Comparison of ENCODE assay signal across 15 cellular contexts in the genomic region with DNA sequence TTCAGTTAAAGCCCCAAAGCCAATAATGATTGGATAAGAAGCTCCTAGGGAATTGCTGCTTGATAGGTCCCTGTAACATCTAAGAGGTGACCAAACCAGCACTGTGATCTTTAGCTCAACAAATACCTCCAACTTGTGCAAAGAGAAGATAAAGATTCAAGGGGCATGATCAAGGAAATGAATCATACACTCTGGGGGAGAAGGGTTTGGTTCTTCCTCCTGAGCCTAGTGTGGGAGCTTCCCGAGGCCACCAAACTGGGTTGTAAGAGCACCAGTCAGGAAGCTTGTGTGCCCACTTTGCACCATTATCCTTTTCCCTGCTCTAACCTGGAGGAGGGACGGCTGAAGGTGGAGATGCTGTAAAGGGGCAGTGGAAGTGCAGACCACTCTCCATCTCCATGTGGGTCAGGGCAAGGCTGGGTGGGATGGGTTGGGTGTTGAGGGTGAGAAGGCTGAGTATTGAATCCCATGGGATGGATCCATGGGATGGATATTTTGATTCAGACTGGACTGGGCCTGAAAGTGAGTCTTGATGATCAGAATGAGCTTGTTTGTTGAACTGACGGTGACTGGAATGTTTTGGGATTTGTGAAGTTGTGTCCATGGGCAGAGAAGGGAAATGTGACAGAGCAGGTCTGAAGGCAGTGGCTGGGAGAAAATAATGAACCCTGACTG. TPM values are rescaled to one million over a fixed set of nuclear protein-coding genes. Genes with fewer than 3 reads are reported as not detected.
A peak's percentile ranks its signal among the peaks of the same experiment; 100 is the strongest.
DNase-seq lines count a peak whose midpoint lies in the region; ATAC-seq, FAIRE-seq and TF ChIP-seq lines count a peak whose summit lies in the region.
"Had no signal": no experiment of that assay in that cellular context is flagged by ENCODE, and none has a peak within 500 bp of the region (broad histone marks: within the 10 kb centered on the region; RNA-seq: fewer than 3 reads in every experiment).

No MANE protein-coding gene starts in this region.

- no peak overlapping the region for H4K91ac ChIP-seq in trophoblast cell (ENCODE audit: low read depth, low read length)

- H3K4me3 ChIP-seq in breast epithelium: no peak overlapping the region
- H3K4me3 ChIP-seq in K562: no peak overlapping the region
- peak overlapping the region; percentile 43 for H3K4me3 ChIP-seq in trophoblast cell (ENCODE audit: low read depth, low read length)
- H3K4me3 ChIP-seq: psoas muscle had no signal

- H3K9me3 Mint-ChIP-seq in MCF 10A (ENCODE audit: unreplicated experiment): peaks cover 14% of the 10 kb centered on the region

- no peaks in the 10 kb centered on the region for H3K9me1 ChIP-seq in K562 (ENCODE audit: control insufficient read depth, insufficient read depth, low read length)

- H3K27ac Mint-ChIP-seq in MCF 10A (ENCODE audit: low read depth, unreplicated experiment): peak overlapping the region; percentile 58

- H2AFZ ChIP-seq in K562 (ENCODE audit: low read depth, low read length): peak overlapping the region; percentile 80
- H2AFZ ChIP-seq in trophoblast cell (ENCODE audit: insufficient read depth, low read length, poor library complexity): no peak overlapping the region

- intact Hi-C loops in MCF 10A (cut with micrococcal nuclease) (no loop called here), breast epithelium (cut with DNase I; ENCODE audit: low total_unique reads) (no loop called here), K562 (cut with micrococcal nuclease) (no loop called here)

- H2BK12ac ChIP-seq in trophoblast cell (ENCODE audit: low read length): no peak overlapping the region

- H3K27ac ChIP-seq in breast epithelium (no peak overlapping the region), K562 (ENCODE audit: extremely low read depth, low read depth, low read length) (peak overlapping the region; percentile 71), trophoblast cell (ENCODE audit: low read depth, low read length) (no peak overlapping the region)
- H3K27ac ChIP-seq: psoas muscle had no signal

- no peak overlapping the region for H2BK5ac ChIP-seq in trophoblast cell (ENCODE audit: low read depth, low read length, poor library complexity)

- no peak overlapping the region for H3K18ac ChIP-seq in trophoblast cell (ENCODE audit: low read length)

- FAIRE-seq in K562 (lab: Jason Lieb, UNC): peak; percentile 92

- no peaks in the 10 kb centered on the region for H3K79me1 ChIP-seq in trophoblast cell (ENCODE audit: low read length)

- in situ Hi-C loops in K562 (cut with MboI): no loop called here

- H3K9me3 ChIP-seq in breast epithelium (no peaks in the 10 kb centered on the region), K562 (replicated peaks; ENCODE audit: control insufficient read depth, insufficient read depth, low read depth, low read length) (peaks cover 1% of the 10 kb centered on the region), trophoblast cell (ENCODE audit: insufficient read depth, low read depth, low read length) (no peaks in the 10 kb centered on the region)
- H3K9me3 ChIP-seq: psoas muscle had no signal

- CTCF ChIA-PET in MCF 10A (lab: Yijun Ruan, JAX): interaction anchor here (1.1 kb wide), 1 partner anchor 9 kb away, joined by 3 read pairs; no protein-coding TSS in a partner anchor
- CTCF ChIA-PET in K562 (lab: Yijun Ruan, JAX; ENCODE audit: low intra/inter-chr PET ratio): no interaction called here

- peak; percentile 8 for DNase-seq in MCF 10A (ENCODE audit: unreplicated experiment)
- DNase-seq in breast epithelium (ENCODE audit: low spot score in 2 of 2): no peak
- peak; percentile 38 for DNase-seq in NCI-H226
- peak; percentile 62 to 85 (median 72) for DNase-seq in K562 (ENCODE audit: extremely low read depth in 1 of 4, low spot score in 3 of 4)
- no peak for DNase-seq in trophoblast cell
- DNase-seq in epidermal melanocyte (ENCODE audit: insufficient read length, low spot score): no peak
- DNase-seq: activated effector memory CD4-positive, alpha-beta T cell treated with anti-CD3 and anti-CD28 coated beads, Interleukin-2, amount 50 U/mL, for 16 hours; cerebellar nuclear complex; NCI-H1092; NCI-H446 treated with DMSO at 0.1 percent for 48 hours; psoas muscle; Right ventricle myocardium superior; stimulated activated naive CD4-positive, alpha-beta T cell had no signal

- no peak overlapping the region for H2BK120ac ChIP-seq in trophoblast cell (ENCODE audit: insufficient read depth, low read length, poor library complexity)

- 26% methylated on average over 3 of the region's 3 CpGs for WGBS in K562 (ENCODE audit: insufficient coverage, low coverage, missing lambda C conversion rate)
- no CpG with 5 or more reads among the region's 3 CpGs for WGBS in trophoblast cell (ENCODE audit: extremely low coverage, insufficient coverage, insufficient read length)

- POLR2A ChIA-PET in MCF 10A (lab: Yijun Ruan, JAX) (interaction anchor here (0.6 to 1.1 kb wide), 3 partner anchors 8 to 14 kb away, joined by 3 read pairs; no protein-coding TSS in a partner anchor), K562 (lab: Yijun Ruan, JAX) (interaction anchor here (0.5 to 0.8 kb wide), 3 partner anchors 29 to 104 kb away, joined by 3 read pairs; no protein-coding TSS in a partner anchor)

- no peak overlapping the region for H3K14ac ChIP-seq in trophoblast cell (ENCODE audit: low read length)

- H3K4me1 Mint-ChIP-seq in MCF 10A (ENCODE audit: insufficient read depth, unreplicated experiment): peaks cover 24% of the 10 kb centered on the region

- no peak overlapping the region for H4K12ac ChIP-seq in trophoblast cell (ENCODE audit: low read depth, low read length)

- no peaks in the 10 kb centered on the region for H3K36me3 Mint-ChIP-seq in MCF 10A (ENCODE audit: insufficient read depth, unreplicated experiment)

- H2AK5ac ChIP-seq in trophoblast cell (ENCODE audit: low read length): no peak overlapping the region

- no peak overlapping the region for H3K4me3 Mint-ChIP-seq in MCF 10A (ENCODE audit: unreplicated experiment)

- no peaks in the 10 kb centered on the region for H3K79me2 ChIP-seq in K562 (ENCODE audit: control insufficient read depth, insufficient read depth, low read length)
- no peaks in the 10 kb centered on the region for H3K79me2 ChIP-seq in trophoblast cell (ENCODE audit: control insufficient read depth, insufficient read depth, low read length, poor library complexity)

- no peak for TF ChIP-seq CTCF in MCF 10A (IDR thresholded peaks at IDR 0.05; ENCODE audit: unreplicated experiment)
- TF ChIP-seq CTCF in breast epithelium (IDR thresholded peaks at IDR 0.05): no peak
- TF ChIP-seq CTCF in K562 (IDR thresholded peaks at IDR 0.05 in 2 of 3, conservative IDR thresholded peaks at IDR 0.05 in 1 of 3; ENCODE audit: insufficient read depth in 2 of 3, low read depth in 1 of 3, low read length in 3 of 3): no peak

- H3K27me3 ChIP-seq in breast epithelium (no peaks in the 10 kb centered on the region), K562 (ENCODE audit: control insufficient read depth in 2 of 2, insufficient read depth in 2 of 2, low read length in 2 of 2) (no peaks in the 10 kb centered on the region), trophoblast cell (ENCODE audit: insufficient read depth, low read length) (no peaks in the 10 kb centered on the region)

- H4K8ac ChIP-seq in trophoblast cell (ENCODE audit: low read depth, low read length): no peak overlapping the region

- H3K9ac ChIP-seq in K562 (ENCODE audit: insufficient read depth in 1 of 2, low read depth in 2 of 2, low read length in 2 of 2) (peak overlapping the region; percentile 20 to 21; a peak in 2 of 4 replicates), trophoblast cell (ENCODE audit: low read length) (no peak overlapping the region)

- TF ChIP-seq POLR2A in breast epithelium (IDR thresholded peaks at IDR 0.05) (no peak), K562 (conservative IDR thresholded peaks at IDR 0.05) (no peak)

- ATAC-seq in K562: peak; percentile 77
- no peak for ATAC-seq in GM19467 (IDR thresholded peaks at IDR 0.05; ENCODE audit: unreplicated experiment)
- ATAC-seq in GM18867 (IDR thresholded peaks at IDR 0.05; ENCODE audit: unreplicated experiment): no peak
- ATAC-seq: psoas muscle had no signal

- H3K4ac ChIP-seq in trophoblast cell (ENCODE audit: low read depth, low read length): no peak overlapping the region

- H3K27me3 Mint-ChIP-seq in MCF 10A (ENCODE audit: insufficient read depth, unreplicated experiment): no peaks in the 10 kb centered on the region

- no peaks in the 10 kb centered on the region for H4K20me1 ChIP-seq in K562 (replicated peaks; ENCODE audit: control insufficient read depth, insufficient read depth, low read length)

- TF ChIP-seq RAD21 in K562 (CRISPR knock-in tag; conservative IDR thresholded peaks at IDR 0.05 in 1 of 2, IDR thresholded peaks at IDR 0.05 in 1 of 2): no peak

- peaks cover 0 to 4% of the 10 kb centered on the region in 2 donors for H3K4me1 ChIP-seq in breast epithelium
- peaks cover 15 to 61% of the 10 kb centered on the region in 2 experiments; a peak in 4 of 5 replicates for H3K4me1 ChIP-seq in K562 (replicated peaks in 1 of 2; ENCODE audit: control insufficient read depth in 2 of 2, insufficient read depth in 2 of 2, low read length in 2 of 2)
- H3K4me1 ChIP-seq in trophoblast cell (ENCODE audit: control insufficient read depth in 1 of 2, insufficient read depth in 2 of 2, low read length in 2 of 2): no peaks in the 10 kb centered on the region
- H3K4me1 ChIP-seq: psoas muscle had no signal

- H3K36me3 ChIP-seq in breast epithelium (no peaks in the 10 kb centered on the region), K562 (ENCODE audit: control insufficient read depth, insufficient read depth, low read length) (no peaks in the 10 kb centered on the region), trophoblast cell (ENCODE audit: control insufficient read depth in 1 of 2, insufficient read depth in 2 of 2, low read length in 2 of 2) (no peaks in the 10 kb centered on the region)

- no TSS peak for BruUV-seq in MCF 10A (replicated peaks; lab: Mats Ljungman, UMichigan)
- BruUV-seq in K562 (replicated peaks; lab: Mats Ljungman, UMichigan): no TSS peak

- H3K23ac ChIP-seq in trophoblast cell (ENCODE audit: low read length): no peak overlapping the region

- H3K4me2 ChIP-seq in K562 (ENCODE audit: insufficient read depth, low read length) (peak overlapping the region; percentile 47), trophoblast cell (ENCODE audit: low read length) (no peak overlapping the region)

- peak; percentile 90; the same call in 1 of the 2 replicates for TF ChIP-seq EP300 in K562 (IDR thresholded peaks at IDR 0.05; ENCODE audit: low read length)

RNA-seq across cellular contexts. Expression of gene CHST2, which starts 49.1 kb away (rescaled TPM):
- total RNA-seq in MCF 10A (2022) (2.3 and 2.6 TPM in 2 replicates), breast epithelium (1 to 10 TPM; 3.0 to 6.9 (median 4.5) TPM), K562 (2014; rRNA removed) (27.3 and 28.5 TPM in 2 replicates), K562 (2014; rRNA removed; fragmentation: Illumina TruSeq; extraction: Trizol) (10.6 and 10.7 TPM in 2 replicates), K562 (2015; rRNA removed; fragmentation: Illumina TruSeq; extraction: Trizol) (13.9 and 14.7 TPM in 2 replicates), K562 (2021) (55.1 and 60.3 TPM in 2 replicates)
- 15.4 and 34.1 TPM in 2 replicates for total RNA-seq in K562 (2011; cell fraction: chromatin; rRNA removed; ENCODE audit: low replicate concordance)
- total RNA-seq in K562 (2011; cell fraction: nucleolus; rRNA removed): 40.4 and 52.0 TPM in 2 replicates
- total RNA-seq in K562 (2011; cell fraction: nucleoplasm; rRNA removed): 27.5 and 32.1 TPM in 2 replicates
- polyA plus RNA-seq in K562 (2011; rRNA removed) (8.0 and 13.7 TPM in 2 replicates), K562 (2014; fragmentation: Illumina TruSeq; extraction: Trizol) (16.5 and 19.2 TPM in 2 replicates), K562 (2014; fragmentation: Nextera tagmentation; extraction: Ambion mirVana) (1 to 10 TPM; 3.4 to 3.7 TPM), K562 (2014; rRNA removed) (32.6 and 36.4 TPM in 2 replicates)
- polyA plus RNA-seq in K562 (2011; cell fraction: cytosol; rRNA removed): 10.9 and 33.4 TPM in 2 replicates
- polyA plus RNA-seq in K562 (2011; cell fraction: nucleus; rRNA removed): 19.2 and 52.4 TPM in 2 replicates
- polyA plus RNA-seq in K562 (2012): 25.3 and 34.2 TPM in 2 replicates
- polyA minus RNA-seq in K562 (2011; rRNA and poly(A)+ RNA removed): 4.3 and 8.8 TPM in 2 replicates
- polyA minus RNA-seq in K562 (2011; cell fraction: cytosol; rRNA and poly(A)+ RNA removed): 17.7 and 18.6 TPM in 2 replicates
- 21.2 and 23.4 TPM in 2 replicates for polyA minus RNA-seq in K562 (2011; cell fraction: nucleus; rRNA and poly(A)+ RNA removed)
- polyA plus RNA-seq in trophoblast cell (2013): 2.3 and 2.5 TPM in 2 replicates

Comparison
In these comparisons a context has a peak if more than half of its experiments do, and no peak if none do; other contexts are left out.
1. DNase-seq: peak in MCF 10A (single experiment), NCI-H226 (single experiment) and K562 (4 of 4); none in breast epithelium (0 of 2), trophoblast cell (0 of 2) and epidermal melanocyte (single experiment).